17 cellular contexts compared by ENCODE assay signal in genomic region chr2:188852752-188853151, GRCh38.
A peak's percentile ranks its signal among the peaks of the same experiment; 100 is the strongest.
DNase-seq lines count a peak whose midpoint lies in the region; FAIRE-seq and TF ChIP-seq lines count a peak whose summit lies in the region.
"Had no signal": no experiment of that assay in that cellular context is flagged by ENCODE, and none has a peak within 500 bp of the region (broad histone marks: within the 10 kb centered on the region; RNA-seq: fewer than 3 reads in every experiment).

No MANE protein-coding gene starts in this region.

- H3F3A ChIP-seq in GM23248 (ENCODE audit: insufficient read depth): peaks cover 14% of the 10 kb centered on the region; the same call in 1 of the 2 replicates

- H3K27ac ChIP-seq in GM23248: peak overlapping the region; percentile 46
- H3K27ac ChIP-seq: neural progenitor cell had no signal

- in situ Hi-C loops in GM23248 (cut with MboI): no loop called here

- no peak for FAIRE-seq in bronchial epithelial cell (lab: Jason Lieb, UNC)
- FAIRE-seq: D721Med, islet of Langerhans, urothelium cell line had no signal

- H3K9me3 ChIP-seq in GM23248 (ENCODE audit: low read depth): no peaks in the 10 kb centered on the region

- TF ChIP-seq CTCF in bronchial epithelial cell (IDR thresholded peaks at IDR 0.05; ENCODE audit: insufficient read depth, low read length, severe bottlenecking): no peak

- 0 out of 2 replicates have a peak, but pooled peaks cover 2% of the 10 kb centered on the region for H3K9me2 ChIP-seq in GM23248 (ENCODE audit: insufficient read depth)

- no peak overlapping the region for H3K4me3 ChIP-seq in GM23248
- no peak overlapping the region for H3K4me3 ChIP-seq in bronchial epithelial cell (ENCODE audit: low read depth, low read length)
- H3K4me3 ChIP-seq: MG63, neural progenitor cell had no signal

- WGBS in GM23248 (ENCODE audit: low coverage in 1 of 2, low lambda C conversion rate in 2 of 2, missing lambda C conversion rate in 2 of 2), 2 experiments: 8 to 9% methylated on average over 2 of the region's 2 CpGs

- no peaks in the 10 kb centered on the region for H3K36me3 ChIP-seq in GM23248 (ENCODE audit: low read depth)
- no peaks in the 10 kb centered on the region for H3K36me3 ChIP-seq in bronchial epithelial cell (ENCODE audit: control insufficient read depth, insufficient read depth, low read length)
- H3K36me3 ChIP-seq: MG63, neural progenitor cell had no signal

- H3K79me2 ChIP-seq in GM23248 (ENCODE audit: insufficient read depth): no peaks in the 10 kb centered on the region

- H3K4me2 ChIP-seq in GM23248 (ENCODE audit: unreplicated experiment): peak overlapping the region; percentile 24
- H3K4me2 ChIP-seq: neural progenitor cell had no signal

- H3K27me3 ChIP-seq in GM23248 (replicated peaks; ENCODE audit: insufficient read depth): no peaks in the 10 kb centered on the region
- no peaks in the 10 kb centered on the region for H3K27me3 ChIP-seq in bronchial epithelial cell (ENCODE audit: control insufficient read depth, insufficient read depth, low read length)
- H3K27me3 ChIP-seq: MG63, neural progenitor cell had no signal

- no peaks in the 10 kb centered on the region for H4K20me1 ChIP-seq in GM23248 (ENCODE audit: insufficient read depth)

- DNase-seq in AG08395 (ENCODE audit: low spot score) (peak; percentile 12), GM23248 (peak; percentile 49), bronchial epithelial cell (ENCODE audit: low read depth) (peak; percentile 38), iris pigment epithelial cell (ENCODE audit: low read depth) (peak; percentile 79), COLO829 (ENCODE audit: low spot score) (no peak), COLO668 (lab: John Stamatoyannopoulos, UW; ENCODE audit: unreplicated experiment) (no peak), NCI-H774 (lab: John Stamatoyannopoulos, UW) (no peak)
- DNase-seq in stimulated activated naive CD4-positive, alpha-beta T cell treated with Interleukin-2 at 50 U/mL for 16 hours (lab: John Stamatoyannopoulos, UW): no peak
- DNase-seq: AML-193, glutamatergic neuron, mesendoderm, MG63, NCI-H526 treated with DMSO at 0.1 percent for 48 hours had no signal

- H3K4me1 ChIP-seq in GM23248 (ENCODE audit: insufficient read depth): peaks cover 24% of the 10 kb centered on the region
- H3K4me1 ChIP-seq: neural progenitor cell had no signal

- peak overlapping the region; percentile 12; the same call in 1 of the 2 replicates for H2AFZ ChIP-seq in GM23248
- H2AFZ ChIP-seq: neural progenitor cell had no signal

- no peak overlapping the region for H3K9ac ChIP-seq in GM23248
- H3K9ac ChIP-seq: neural progenitor cell had no signal

Comparison
In these comparisons a context has a peak if more than half of its experiments do, and no peak if none do; other contexts are left out.
1. DNase-seq: peak in AG08395 (single experiment), GM23248 (single experiment), bronchial epithelial cell (single experiment) and iris pigment epithelial cell (single experiment); none in COLO829 (single experiment), stimulated activated naive CD4-positive, alpha-beta T cell treated with Interleukin-2 at 50 U/mL for 16 hours (single experiment), COLO668 (single experiment) and NCI-H774 (single experiment).